ENCODE assay signal across 9 cellular contexts in genomic region chr4:132227349-132228165, GRCh38.
DNase-seq lines count a peak whose midpoint lies in the region; ATAC-seq, FAIRE-seq and TF ChIP-seq lines count a peak whose summit lies in the region.
"Had no signal": no experiment of that assay in that cellular context is flagged by ENCODE, and none has a peak within 500 bp of the region (broad histone marks: within the 10 kb centered on the region; RNA-seq: fewer than 3 reads in every experiment).

No MANE protein-coding gene starts in this region.

- H3K27ac ChIP-seq in ovary, result no peak overlapping the region
- H3K27ac ChIP-seq: HL-60 had no signal

- no peak for TF ChIP-seq EP300 in ovary (IDR thresholded peaks at IDR 0.05)

- no peak for DNase-seq in D721Med (ENCODE audit: insufficient read length, low spot score)
- DNase-seq in HFF-Myc (ENCODE audit: extremely low read depth, low read depth), result no peak
- peak; percentile 17 for DNase-seq in UCSD-AML1 (lab: John Stamatoyannopoulos, UW; ENCODE audit: unreplicated experiment)
- peak; percentile 40 for DNase-seq in kidney tubule cell (ENCODE audit: low spot score)
- no peak for DNase-seq in cortex of kidney (lab: John Stamatoyannopoulos, UW)
- DNase-seq in ovary, result no peak

- TF ChIP-seq CTCF in D721Med (IDR thresholded peaks at IDR 0.05; ENCODE audit: insufficient read depth, missing control alignments) (peak; percentile 32), HFF-Myc (IDR thresholded peaks at IDR 0.05; ENCODE audit: low read depth, low read length, missing control alignments) (peak; percentile 18), ovary (IDR thresholded peaks at IDR 0.05) (no peak)

- H3K36me3 ChIP-seq in ovary, result no peaks in the 10 kb centered on the region

- no peaks in the 10 kb centered on the region for H3K27me3 ChIP-seq in ovary

- peaks cover 0 to 3% of the 10 kb centered on the region in 2 donors for H3K9me3 ChIP-seq in ovary

- ATAC-seq in GM18868 (IDR thresholded peaks at IDR 0.05; ENCODE audit: unreplicated experiment) (no peak), HG03571 (IDR thresholded peaks at IDR 0.05; ENCODE audit: unreplicated experiment) (no peak)

- intact Hi-C loops in ovary (cut with DNase I), result no loop called here

- no peaks in the 10 kb centered on the region for H3K4me1 ChIP-seq in ovary (ENCODE audit: insufficient read depth)

- no peak for TF ChIP-seq POLR2A in ovary (IDR thresholded peaks at IDR 0.05)

- WGBS in ovary, 3 donors, result 74 to 83% (median 82%) methylated on average over 19 of the region's 19 CpGs

- no peak for FAIRE-seq in D721Med (lab: Jason Lieb, UNC)

- H3K4me3 ChIP-seq in HFF-Myc (replicated peaks; ENCODE audit: low read depth, low read length) (no peak overlapping the region), ovary (no peak overlapping the region)

Comparison
In these comparisons a context has a peak if more than half of its experiments do, and no peak if none do; other contexts are left out.
1. DNase-seq: peak in UCSD-AML1 (single experiment) and kidney tubule cell (single experiment); none in D721Med (single experiment), HFF-Myc (single experiment), cortex of kidney (single experiment) and ovary (0 of 5).
2. CTCF ChIP-seq: peak in D721Med (single experiment) and HFF-Myc (single experiment); none in ovary (0 of 3).